Comparison of ENCODE assay signal across 8 cellular contexts in the genomic region with DNA sequence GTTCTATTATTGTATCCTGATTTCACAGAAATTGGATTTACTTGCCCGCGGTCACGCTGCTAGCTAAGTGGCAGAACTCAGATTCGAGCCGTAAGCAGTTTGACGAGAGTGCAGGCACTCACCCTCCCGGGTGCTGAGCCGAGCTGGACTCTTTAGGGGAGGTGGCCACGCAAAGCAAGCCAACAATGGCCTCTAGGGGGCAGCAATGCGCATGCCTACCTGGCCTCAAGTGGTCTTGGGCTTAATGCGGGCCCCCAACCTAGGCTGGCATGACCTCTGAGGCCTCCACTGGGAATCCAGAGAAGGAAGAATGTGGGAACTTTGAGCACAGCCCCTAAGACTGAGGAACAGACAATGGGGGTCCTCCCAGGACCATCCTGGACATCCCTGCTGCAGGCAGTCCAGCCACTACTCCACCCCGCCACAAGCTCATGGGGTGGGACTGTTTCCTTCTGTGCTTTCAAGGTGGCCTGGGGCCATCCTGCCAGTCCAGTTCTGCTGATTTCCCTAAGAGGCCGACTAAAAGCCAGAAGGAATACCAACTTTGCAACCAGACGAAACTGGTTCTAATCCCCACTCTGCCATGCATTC.
DNase-seq lines count a peak whose midpoint lies in the region; ATAC-seq and TF ChIP-seq lines count a peak whose summit lies in the region.

No MANE protein-coding gene starts in this region.

- intact Hi-C loops in HCT116 (cut with micrococcal nuclease), result no loop called here
- intact Hi-C loops in activated B cell treated with CpG ODN at 0.5 μM for 24 hours (cut with micrococcal nuclease), result loop anchor here (1.0 kb wide), 3 partner anchors 182 to 385 kb away; no protein-coding TSS in a partner anchor

- peak; percentile 53 for TF ChIP-seq RAD21 in HCT116 (IDR thresholded peaks at IDR 0.05; ENCODE audit: low read depth)

- H2AFZ ChIP-seq in HCT116 (ENCODE audit: low read depth, low read length, poor library complexity, severe bottlenecking), result no peak overlapping the region

- no TSS peak for BruUV-seq in HCT116 (replicated peaks; lab: Mats Ljungman, UMichigan)

- CTCF ChIA-PET in AG04450 (lab: Charles Lee), result interaction anchor here (0.8 to 2.1 kb wide), 6 partner anchors 8 to 273 kb away, joined by 3 to 17 read pairs (median 4); no protein-coding TSS in a partner anchor
- CTCF ChIA-PET in HCT116 (lab: Charles Lee), result interaction anchor here (1.3 kb wide), 2 partner anchors 10 to 274 kb away, joined by 6 to 11 read pairs; no protein-coding TSS in a partner anchor
- CTCF ChIA-PET in activated B cell treated with CpG ODN at 0.5 μM for 24 hours (lab: Charles Lee), result interaction anchor here (0.6 to 2.3 kb wide), 10 partner anchors 11 to 385 kb away, joined by 3 to 12 read pairs (median 4); no protein-coding TSS in a partner anchor

- peak; percentile 88 for ATAC-seq in HCT116
- peak; percentile 56 for ATAC-seq in activated B cell treated with CpG ODN at 0.5 μM for 24 hours (ENCODE audit: low read depth)
- ATAC-seq in memory B cell (ENCODE audit: low read depth), result peak; percentile 43
- no peak for ATAC-seq in GM19324 (IDR thresholded peaks at IDR 0.05; ENCODE audit: low FRiP score, unreplicated experiment)
- no peak for ATAC-seq in GM18498 (IDR thresholded peaks at IDR 0.05; ENCODE audit: unreplicated experiment)

- no peaks in the 10 kb centered on the region for H4K20me1 ChIP-seq in HCT116 (ENCODE audit: insufficient read depth)

- H3K27ac Mint-ChIP-seq in activated B cell treated with CpG ODN at 0.5 μM for 24 hours (no peak overlapping the region), memory B cell (no peak overlapping the region)

- no peak overlapping the region for H3K4me3 Mint-ChIP-seq in activated B cell treated with CpG ODN at 0.5 μM for 24 hours
- no peak overlapping the region for H3K4me3 Mint-ChIP-seq in memory B cell

- H3K9me2 ChIP-seq in HCT116 (ENCODE audit: insufficient read depth), result no peaks in the 10 kb centered on the region

- POLR2A ChIA-PET in AG04450 (lab: Yijun Ruan, JAX), result no interaction called here
- POLR2A ChIA-PET in HCT116 (lab: Charles Lee), result no interaction called here
- POLR2A ChIA-PET in activated B cell treated with CpG ODN at 0.5 μM for 24 hours (lab: Charles Lee), result no interaction called here

- no peaks in the 10 kb centered on the region for H3K27me3 ChIP-seq in AG04450 (ENCODE audit: control insufficient read depth, insufficient read depth, low read length)
- H3K27me3 ChIP-seq in HCT116 (ENCODE audit: insufficient read depth, low read length), result no peaks in the 10 kb centered on the region

- RAD21 ChIA-PET in HCT116 (lab: Charles Lee; ENCODE audit: low non-redundant PET in 1 of 2, low total read pairs in 2 of 2, uncharacterized antibody in 2 of 2, unreplicated experiment in 2 of 2), result no interaction called here

- H3K9me3 ChIP-seq in AG04450 (ENCODE audit: control insufficient read depth, insufficient read depth, low read length) (no peaks in the 10 kb centered on the region), HCT116 (ENCODE audit: control insufficient read depth in 1 of 2, insufficient read depth in 1 of 2, low read depth in 1 of 2, low read length in 2 of 2) (no peaks in the 10 kb centered on the region)

- H3K9me3 Mint-ChIP-seq in activated B cell treated with CpG ODN at 0.5 μM for 24 hours (no peaks in the 10 kb centered on the region), memory B cell (no peaks in the 10 kb centered on the region)

- no peaks in the 10 kb centered on the region for H3K27me3 Mint-ChIP-seq in activated B cell treated with CpG ODN at 0.5 μM for 24 hours
- H3K27me3 Mint-ChIP-seq in memory B cell, result no peaks in the 10 kb centered on the region

- no peak for TF ChIP-seq POLR2A in HCT116 (IDR thresholded peaks at IDR 0.05; ENCODE audit: borderline replicate concordance, extremely low read depth, insufficient read depth, insufficient read length)

- H3K4me2 ChIP-seq in HCT116 (ENCODE audit: low read length), result no peak overlapping the region

- no peaks in the 10 kb centered on the region for H3K36me3 ChIP-seq in HCT116 (ENCODE audit: control insufficient read depth in 1 of 2, insufficient read depth in 2 of 2, low read length in 2 of 2)

- H3K4me1 Mint-ChIP-seq in activated B cell treated with CpG ODN at 0.5 μM for 24 hours (no peaks in the 10 kb centered on the region), memory B cell (no peaks in the 10 kb centered on the region)

- DNase-seq in AG04450 (ENCODE audit: low read depth, low spot score) (no peak), HCT116 (ENCODE audit: low read depth, low spot score) (peak; percentile 24), activated B cell treated with CpG ODN at 0.5 μM for 24 hours (peak; percentile 52), choroid plexus epithelial cell (ENCODE audit: low read depth) (no peak), memory B cell (ENCODE audit: low spot score in 2 of 2) (peak; percentile 21 to 40)
- DNase-seq in stimulated activated CD8-positive, alpha-beta memory T cell treated with anti-CD3 and anti-CD28 coated beads, Interleukin-4, amount 100 ng/mL, for 1 hour (ENCODE audit: low read depth in 2 of 2, low spot score in 1 of 2), result peak; percentile 24 to 29

- H3K79me2 ChIP-seq in HCT116 (ENCODE audit: insufficient read depth, low read length), result no peaks in the 10 kb centered on the region

- no peaks in the 10 kb centered on the region for H3K4me1 ChIP-seq in HCT116 (ENCODE audit: control insufficient read depth in 1 of 2, insufficient read depth in 2 of 2, low read length in 2 of 2)

- H3K36me3 Mint-ChIP-seq in activated B cell treated with CpG ODN at 0.5 μM for 24 hours (ENCODE audit: low read depth) (peaks cover 65% of the 10 kb centered on the region), memory B cell (peaks cover 46% of the 10 kb centered on the region)

- no peak overlapping the region for H3K27ac ChIP-seq in AG04450 (ENCODE audit: low read depth, low read length)
- H3K27ac ChIP-seq in HCT116 (ENCODE audit: low read depth, low read length), result no peak overlapping the region

- no peak overlapping the region for H3K9ac ChIP-seq in HCT116 (ENCODE audit: low read length)

- H3K4me3 ChIP-seq in AG04450 (ENCODE audit: low read depth, low read length) (no peak overlapping the region), HCT116 (replicated peaks in 1 of 2; ENCODE audit: low read depth in 1 of 2, low read length in 2 of 2) (no peak overlapping the region), choroid plexus epithelial cell (ENCODE audit: low read depth, low read length) (no peak overlapping the region)

- TF ChIP-seq CTCF in AG04450 (IDR thresholded peaks at IDR 0.05; ENCODE audit: low read depth, low read length), result peak; percentile 74
- peak; percentile 15 to 89 (median 89); a peak in 5 of 6 replicates for TF ChIP-seq CTCF in HCT116 (IDR thresholded peaks at IDR 0.05 in 2 of 3, conservative IDR thresholded peaks at IDR 0.05 in 1 of 3; ENCODE audit: borderline replicate concordance in 1 of 3, insufficient read depth in 1 of 3, low read depth in 2 of 3, low read length in 2 of 3)
- no peak for TF ChIP-seq CTCF in activated B cell treated with CpG ODN at 0.5 μM for 24 hours (IDR thresholded peaks at IDR 0.05)
- TF ChIP-seq CTCF in choroid plexus epithelial cell (conservative IDR thresholded peaks at IDR 0.05; ENCODE audit: low read depth, low read length), result peak; percentile 19

TF ChIP-seq in HCT116, 20 proteins besides CTCF, POLR2A, EP300 and RAD21:
- TF ChIP-seq ZFX (IDR thresholded peaks at IDR 0.05) (no peak), EGR1 (IDR thresholded peaks at IDR 0.05; ENCODE audit: low read depth) (no peak), POLR2AphosphoS5 (IDR thresholded peaks at IDR 0.05; ENCODE audit: low read depth, low read length) (no peak), ELF1 (IDR thresholded peaks at IDR 0.05; ENCODE audit: borderline replicate concordance, low read depth) (no peak), SIN3A (IDR thresholded peaks at IDR 0.05; ENCODE audit: low read depth) (no peak), YY1 (IDR thresholded peaks at IDR 0.05; ENCODE audit: extremely low read depth, insufficient replicate concordance, low read depth, low read length) (no peak), TCF7L2 (IDR thresholded peaks at IDR 0.05; ENCODE audit: borderline replicate concordance, extremely low read depth, insufficient read depth, insufficient read length) (no peak), EZH2phosphoT487 (IDR thresholded peaks at IDR 0.05; ENCODE audit: borderline replicate concordance) (no peak), EZH2 (IDR thresholded peaks at IDR 0.05) (no peak), JUND (IDR thresholded peaks at IDR 0.05) (no peak), SRF (IDR thresholded peaks at IDR 0.05; ENCODE audit: low read depth) (no peak)
- TF ChIP-seq, protein P1, sequence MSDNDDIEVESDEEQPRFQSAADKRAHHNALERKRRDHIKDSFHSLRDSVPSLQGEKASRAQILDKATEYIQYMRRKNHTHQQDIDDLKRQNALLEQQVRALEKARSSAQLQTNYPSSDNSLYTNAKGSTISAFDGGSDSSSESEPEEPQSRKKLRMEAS (IDR thresholded peaks at IDR 0.05), result no peak
- TF ChIP-seq, protein P2, sequence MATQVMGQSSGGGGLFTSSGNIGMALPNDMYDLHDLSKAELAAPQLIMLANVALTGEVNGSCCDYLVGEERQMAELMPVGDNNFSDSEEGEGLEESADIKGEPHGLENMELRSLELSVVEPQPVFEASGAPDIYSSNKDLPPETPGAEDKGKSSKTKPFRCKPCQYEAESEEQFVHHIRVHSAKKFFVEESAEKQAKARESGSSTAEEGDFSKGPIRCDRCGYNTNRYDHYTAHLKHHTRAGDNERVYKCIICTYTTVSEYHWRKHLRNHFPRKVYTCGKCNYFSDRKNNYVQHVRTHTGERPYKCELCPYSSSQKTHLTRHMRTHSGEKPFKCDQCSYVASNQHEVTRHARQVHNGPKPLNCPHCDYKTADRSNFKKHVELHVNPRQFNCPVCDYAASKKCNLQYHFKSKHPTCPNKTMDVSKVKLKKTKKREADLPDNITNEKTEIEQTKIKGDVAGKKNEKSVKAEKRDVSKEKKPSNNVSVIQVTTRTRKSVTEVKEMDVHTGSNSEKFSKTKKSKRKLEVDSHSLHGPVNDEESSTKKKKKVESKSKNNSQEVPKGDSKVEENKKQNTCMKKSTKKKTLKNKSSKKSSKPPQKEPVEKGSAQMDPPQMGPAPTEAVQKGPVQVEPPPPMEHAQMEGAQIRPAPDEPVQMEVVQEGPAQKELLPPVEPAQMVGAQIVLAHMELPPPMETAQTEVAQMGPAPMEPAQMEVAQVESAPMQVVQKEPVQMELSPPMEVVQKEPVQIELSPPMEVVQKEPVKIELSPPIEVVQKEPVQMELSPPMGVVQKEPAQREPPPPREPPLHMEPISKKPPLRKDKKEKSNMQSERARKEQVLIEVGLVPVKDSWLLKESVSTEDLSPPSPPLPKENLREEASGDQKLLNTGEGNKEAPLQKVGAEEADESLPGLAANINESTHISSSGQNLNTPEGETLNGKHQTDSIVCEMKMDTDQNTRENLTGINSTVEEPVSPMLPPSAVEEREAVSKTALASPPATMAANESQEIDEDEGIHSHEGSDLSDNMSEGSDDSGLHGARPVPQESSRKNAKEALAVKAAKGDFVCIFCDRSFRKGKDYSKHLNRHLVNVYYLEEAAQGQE (IDR thresholded peaks at IDR 0.05; ENCODE audit: low read depth), result no peak

Comparison
In these comparisons a context has a peak if more than half of its experiments do, and no peak if none do; other contexts are left out.
1. DNase-seq: peak in HCT116 (single experiment), activated B cell treated with CpG ODN at 0.5 μM for 24 hours (single experiment), memory B cell (2 of 2) and stimulated activated CD8-positive, alpha-beta memory T cell treated with anti-CD3 and anti-CD28 coated beads, Interleukin-4, amount 100 ng/mL, for 1 hour (2 of 2); none in AG04450 (single experiment) and choroid plexus epithelial cell (single experiment).
2. ATAC-seq: peak in HCT116 (single experiment), activated B cell treated with CpG ODN at 0.5 μM for 24 hours (single experiment) and memory B cell (single experiment); none in GM19324 (single experiment) and GM18498 (single experiment).